Comparison of ENCODE assay signal across 8 cellular contexts in the genomic region with DNA sequence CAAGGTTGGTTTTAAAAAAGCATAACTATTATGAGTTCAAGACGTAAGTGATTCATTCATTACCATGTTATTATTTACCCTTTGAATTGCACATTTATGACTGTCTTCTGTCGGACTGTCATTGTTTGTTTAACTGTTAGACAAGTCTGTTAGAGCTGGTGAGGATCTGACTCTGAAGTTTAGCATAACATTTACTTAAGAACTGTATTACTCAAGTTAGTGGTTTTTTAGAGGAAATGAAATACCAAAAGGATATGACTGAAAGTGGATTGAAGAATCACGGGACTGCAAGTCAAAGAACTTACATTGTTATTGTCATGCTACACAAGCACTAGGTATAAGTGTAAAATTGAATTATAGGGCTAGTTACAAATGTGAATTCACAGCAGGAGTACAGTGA. TPM values are rescaled to one million over a fixed set of nuclear protein-coding genes. Genes with fewer than 3 reads are reported as not detected.
DNase-seq lines count a peak whose midpoint lies in the region; ATAC-seq and TF ChIP-seq lines count a peak whose summit lies in the region.

No MANE protein-coding gene starts in this region.

- no peaks in the 10 kb centered on the region for H3K27me3 ChIP-seq in mesenchymal stem cell (ENCODE audit: control insufficient read depth in 1 of 2, insufficient read depth in 1 of 2, low read length in 2 of 2)

- no peak overlapping the region for H3K4ac ChIP-seq in mesenchymal stem cell (ENCODE audit: low read depth in 1 of 2, low read length in 2 of 2)

- peaks cover 6% of the 10 kb centered on the region for H3K79me1 ChIP-seq in mesenchymal stem cell (replicated peaks; ENCODE audit: low read length, poor library complexity, severe bottlenecking)

- peak overlapping the region; percentile 41 for H3K27ac ChIP-seq in mesenchymal stem cell (ENCODE audit: low read length, poor library complexity, severe bottlenecking)

- no peak overlapping the region for H3K4me2 ChIP-seq in mesenchymal stem cell (ENCODE audit: low read length, poor library complexity, severe bottlenecking)

- peaks cover 20% of the 10 kb centered on the region for H3K36me3 Mint-ChIP-seq in activated T-helper 17 cell treated with anti-CD3 and anti-CD28 coated beads, Interleukin-2, amount 50 U/mL, for 72 hours (ENCODE audit: low read depth)

- no peak overlapping the region for H2BK12ac ChIP-seq in mesenchymal stem cell (ENCODE audit: low read length in 2 of 2)

- no peaks in the 10 kb centered on the region for H3K9me3 Mint-ChIP-seq in activated T-helper 17 cell treated with anti-CD3 and anti-CD28 coated beads, Interleukin-2, amount 50 U/mL, for 72 hours

- H2AFZ ChIP-seq in mesenchymal stem cell (ENCODE audit: low read depth, low read length), result no peak overlapping the region

- H2BK15ac ChIP-seq in mesenchymal stem cell (ENCODE audit: low read depth, poor library complexity, severe bottlenecking), result no peak overlapping the region

- no peak for TF ChIP-seq CTCF in AG10803 (conservative IDR thresholded peaks at IDR 0.05; ENCODE audit: low read length)
- no peak for TF ChIP-seq CTCF in omental fat pad (IDR thresholded peaks at IDR 0.05)

- peak overlapping the region; percentile 97 for H3K9ac ChIP-seq in mesenchymal stem cell (ENCODE audit: low read length)

- H3K4me3 Mint-ChIP-seq in activated T-helper 17 cell treated with anti-CD3 and anti-CD28 coated beads, Interleukin-2, amount 50 U/mL, for 72 hours, result peak overlapping the region; percentile 85

- H3K14ac ChIP-seq in mesenchymal stem cell (ENCODE audit: low read length in 2 of 2), result no peak overlapping the region

- WGBS in mesenchymal stem cell, result 0% methylated on average over 2 of the region's 3 CpGs

- H2BK5ac ChIP-seq in mesenchymal stem cell (ENCODE audit: low read depth, low read length, poor library complexity, severe bottlenecking), result no peak overlapping the region

- no peak overlapping the region for H2AK5ac ChIP-seq in mesenchymal stem cell (ENCODE audit: low read length, severe bottlenecking)

- H3K36me3 ChIP-seq in mesenchymal stem cell (ENCODE audit: control insufficient read depth in 1 of 2, insufficient read depth in 2 of 2, low read depth in 1 of 2, low read length in 2 of 2), result no peaks in the 10 kb centered on the region

- no peaks in the 10 kb centered on the region for H3K9me3 ChIP-seq in mesenchymal stem cell (ENCODE audit: control insufficient read depth, low read length)

- no peak overlapping the region for H3K23ac ChIP-seq in mesenchymal stem cell (ENCODE audit: low read length in 2 of 2)

- peak; percentile 25 for ATAC-seq in GM19438 (IDR thresholded peaks at IDR 0.05; ENCODE audit: low read depth, unreplicated experiment)
- peak; percentile 42 for ATAC-seq in HG03457 (IDR thresholded peaks at IDR 0.05; ENCODE audit: unreplicated experiment)
- peak; percentile 67 for ATAC-seq in activated T-helper 17 cell treated with anti-CD3 and anti-CD28 coated beads, Interleukin-2, amount 50 U/mL, for 72 hours (replicated peaks)
- no peak for ATAC-seq in omental fat pad (ENCODE audit: low FRiP score)

- peak; percentile 82 for DNase-seq in AG10803 (ENCODE audit: low read depth)
- peak; percentile 96 for DNase-seq in mesenchymal stem cell
- DNase-seq in NCI-H1436 treated with DMSO at 0.1 percent for 48 hours (lab: John Stamatoyannopoulos, UW), result no peak
- DNase-seq in HuH-7 (ENCODE audit: low spot score), result no peak
- no peak for DNase-seq in omental fat pad (ENCODE audit: low spot score)

- peak overlapping the region; percentile 93 for H3K27ac Mint-ChIP-seq in activated T-helper 17 cell treated with anti-CD3 and anti-CD28 coated beads, Interleukin-2, amount 50 U/mL, for 72 hours

- no peaks in the 10 kb centered on the region for H3K27me3 Mint-ChIP-seq in activated T-helper 17 cell treated with anti-CD3 and anti-CD28 coated beads, Interleukin-2, amount 50 U/mL, for 72 hours

- peaks cover 13% of the 10 kb centered on the region for H3K4me1 ChIP-seq in mesenchymal stem cell (ENCODE audit: control insufficient read depth, insufficient read depth, low read depth, low read length)

- H4K8ac ChIP-seq in mesenchymal stem cell (ENCODE audit: low read length), result no peak overlapping the region

- H3K18ac ChIP-seq in mesenchymal stem cell (ENCODE audit: low read depth in 1 of 2, low read length in 2 of 2), result no peak overlapping the region

- no peak overlapping the region for H3K4me3 ChIP-seq in AG10803 (ENCODE audit: low read length)
- H3K4me3 ChIP-seq in mesenchymal stem cell (ENCODE audit: insufficient read depth in 1 of 2, low read depth in 1 of 2, low read length in 2 of 2), result peak overlapping the region in 1 of 2 experiments; percentile 95

- H4K91ac ChIP-seq in mesenchymal stem cell (ENCODE audit: low read length), result no peak overlapping the region

- no peak overlapping the region for H2BK120ac ChIP-seq in mesenchymal stem cell (ENCODE audit: low read depth, low read length)

- peaks cover 27% of the 10 kb centered on the region for H3K4me1 Mint-ChIP-seq in activated T-helper 17 cell treated with anti-CD3 and anti-CD28 coated beads, Interleukin-2, amount 50 U/mL, for 72 hours

RNA-seq across cellular contexts. Expression of a gene that starts 2.2 kb away (rescaled TPM):
- total RNA-seq in activated T-helper 17 cell treated with anti-CD3 and anti-CD28 coated beads, Interleukin-2, amount 50 U/mL, for 72 hours, result 10 to 100 TPM; 31.6 to 36.3 TPM
- polyA plus RNA-seq in mesenchymal stem cell (2013, experiment 1 of 2), result 35.5 TPM
- polyA plus RNA-seq in mesenchymal stem cell (2013, experiment 2 of 2), result 37.6 TPM
- 10 to 100 TPM; 22.0 to 45.8 (median 37.9) TPM for total RNA-seq in omental fat pad

Comparison
In these comparisons a context has a peak if more than half of its experiments do, and no peak if none do; other contexts are left out.
1. DNase-seq: peak in AG10803 (single experiment) and mesenchymal stem cell (single experiment); none in NCI-H1436 treated with DMSO at 0.1 percent for 48 hours (single experiment), HuH-7 (single experiment) and omental fat pad (single experiment).